In genomic region chrX:120604359-120604782, GRCh38 we compare ENCODE assay signal across 8 cellular contexts. TPM values are rescaled to one million over a fixed set of nuclear protein-coding genes. Genes with fewer than 3 reads are reported as not detected.
DNase-seq lines count a peak whose midpoint lies in the region; ATAC-seq and TF ChIP-seq lines count a peak whose summit lies in the region.

No MANE protein-coding gene starts in this region.

- H3F3A ChIP-seq in DOHH2 (ENCODE audit: control insufficient read depth, insufficient read depth), result no peaks in the 10 kb centered on the region

- peak overlapping the region; percentile 77 for H3K4me3 ChIP-seq in DOHH2 (ENCODE audit: low read length)
- peak overlapping the region; percentile 58 for H3K4me3 ChIP-seq in kidney epithelial cell (ENCODE audit: low read depth, low read length)

- H3K4me1 ChIP-seq in DOHH2 (ENCODE audit: control insufficient read depth, low read length), result peaks cover 12% of the 10 kb centered on the region; the same call in 1 of the 2 replicates

- H3K79me2 ChIP-seq in DOHH2 (ENCODE audit: control insufficient read depth, low read length), result peaks cover 37% of the 10 kb centered on the region

- no peak for TF ChIP-seq CTCF in DOHH2 (IDR thresholded peaks at IDR 0.05; ENCODE audit: low read depth, low read length, poor library complexity, severe bottlenecking)
- no peak for TF ChIP-seq CTCF in kidney epithelial cell (IDR thresholded peaks at IDR 0.05; ENCODE audit: insufficient read depth, low read length, poor library complexity, severe bottlenecking)

- H3K4me2 ChIP-seq in DOHH2 (ENCODE audit: low read length), result peak overlapping the region; percentile 81

- ATAC-seq in GM21528 (IDR thresholded peaks at IDR 0.05; ENCODE audit: low FRiP score, unreplicated experiment) (peak; percentile 79), GM19328 (IDR thresholded peaks at IDR 0.05; ENCODE audit: unreplicated experiment) (no peak)

- H4K20me1 ChIP-seq in DOHH2 (ENCODE audit: control insufficient read depth, insufficient read depth, low read depth, low read length), result no peaks in the 10 kb centered on the region

- no peaks in the 10 kb centered on the region for H3K9me3 ChIP-seq in DOHH2 (ENCODE audit: control insufficient read depth, insufficient read depth, low read length)

- H3K9me2 ChIP-seq in DOHH2 (replicated peaks; ENCODE audit: control insufficient read depth, low read length), result no peaks in the 10 kb centered on the region

- H3K27ac ChIP-seq in DOHH2 (ENCODE audit: low read depth, low read length) (peak overlapping the region; percentile 88), caudate nucleus (ENCODE audit: low read depth, low read length) (peak overlapping the region; percentile 78)

- H3K36me3 ChIP-seq in DOHH2 (ENCODE audit: control insufficient read depth, low read length) (peaks cover 25% of the 10 kb centered on the region), kidney epithelial cell (ENCODE audit: control insufficient read depth, insufficient read depth, low read length) (no peaks in the 10 kb centered on the region)

- H3K27me3 ChIP-seq in DOHH2 (ENCODE audit: control insufficient read depth, low read length) (no peaks in the 10 kb centered on the region), kidney epithelial cell (ENCODE audit: control insufficient read depth, insufficient read depth, low read length) (no peaks in the 10 kb centered on the region)

- DNase-seq in Kasumi-1 (lab: John Stamatoyannopoulos, UW), result peak; percentile 14 to 19
- peak; percentile 11 for DNase-seq in SKM-1 (lab: John Stamatoyannopoulos, UW; ENCODE audit: unreplicated experiment)
- peak in 24 of 61 donors; percentile 0 to 55 (median 12) for DNase-seq in caudate nucleus (lab: John Stamatoyannopoulos, UW)
- DNase-seq in kidney epithelial cell (ENCODE audit: low read depth), result no peak
- peak; percentile 0 for DNase-seq in stimulated activated CD4-positive, alpha-beta T cell treated with anti-CD3 and anti-CD28 coated beads, Interleukin-2, amount 100 ng/mL, for 4 hours (ENCODE audit: low read depth)

RNA-seq across cellular contexts. Expression of gene MCTS1, which starts 0.5 kb away (rescaled TPM):
- total RNA-seq in kidney epithelial cell, result 36.6 and 38.3 TPM in 2 replicates

RNA-seq across cellular contexts. Expression of gene C1GALT1C1, which starts 25.5 kb away (rescaled TPM):
- 20.4 and 24.7 TPM in 2 replicates for total RNA-seq in kidney epithelial cell

RNA-seq across cellular contexts. Expression of gene CUL4B, which starts 43.6 kb away (rescaled TPM):
- 33.4 and 34.2 TPM in 2 replicates for total RNA-seq in kidney epithelial cell
